In genomic region chr19:53982056-53982455, GRCh38 we compare ENCODE assay signal across 1 cellular context.
TF ChIP-seq lines count a peak whose summit lies in the region.

No MANE protein-coding gene starts in this region.

TF ChIP-seq in H1, 55 proteins besides CTCF, POLR2A, EP300 and RAD21 (continued from another document):
- TF ChIP-seq KDM5A (IDR thresholded peaks at IDR 0.05; ENCODE audit: low read length) (no peak), TEAD4 (IDR thresholded peaks at IDR 0.05; ENCODE audit: low read depth, low read length) (no peak), USF2 (IDR thresholded peaks at IDR 0.05; ENCODE audit: low read length) (no peak), SP4 (IDR thresholded peaks at IDR 0.05; ENCODE audit: low read length) (no peak), TAF1 (IDR thresholded peaks at IDR 0.05; ENCODE audit: low read depth, low read length) (0 out of 2 replicates have a peak, but pooled peaks have one; percentile 17), CHD7 (IDR thresholded peaks at IDR 0.05; ENCODE audit: insufficient replicate concordance, low read length) (no peak), KDM4A (IDR thresholded peaks at IDR 0.05; ENCODE audit: low read depth, low read length, severe bottlenecking) (peak; percentile 19), CHD2 (IDR thresholded peaks at IDR 0.05; ENCODE audit: low read length) (no peak), E2F6 (IDR thresholded peaks at IDR 0.05) (peak; percentile 58), BRCA1 (IDR thresholded peaks at IDR 0.05; ENCODE audit: low read depth, low read length) (no peak), GTF2F1 (IDR thresholded peaks at IDR 0.05; ENCODE audit: borderline replicate concordance, low read depth, low read length) (no peak), HDAC2 (IDR thresholded peaks at IDR 0.05; ENCODE audit: borderline replicate concordance in 1 of 2, low read depth in 2 of 2, low read length in 2 of 2) (no peak), NRF1 (IDR thresholded peaks at IDR 0.05; ENCODE audit: low read depth, low read length) (no peak), ATF3 (IDR thresholded peaks at IDR 0.05; ENCODE audit: insufficient read depth, low read depth, low read length) (no peak), CBX5 (IDR thresholded peaks at IDR 0.05; ENCODE audit: low read depth, low read length) (no peak), SP2 (IDR thresholded peaks at IDR 0.05; ENCODE audit: low read length) (no peak), MAFK (IDR thresholded peaks at IDR 0.05; ENCODE audit: low read depth, low read length) (no peak), POLR2AphosphoS5 (IDR thresholded peaks at IDR 0.05; ENCODE audit: low read depth, low read length) (peak; percentile 43; the same call in 1 of the 2 replicates), MAX (IDR thresholded peaks at IDR 0.05) (peak; percentile 77), CTBP2 (IDR thresholded peaks at IDR 0.05; ENCODE audit: borderline replicate concordance, insufficient read depth, insufficient read length, low read length) (no peak)
TF ChIP-seq in H1: peak in this region for 5.
